ENCODE assay signal across 14 cellular contexts in the genomic region with DNA sequence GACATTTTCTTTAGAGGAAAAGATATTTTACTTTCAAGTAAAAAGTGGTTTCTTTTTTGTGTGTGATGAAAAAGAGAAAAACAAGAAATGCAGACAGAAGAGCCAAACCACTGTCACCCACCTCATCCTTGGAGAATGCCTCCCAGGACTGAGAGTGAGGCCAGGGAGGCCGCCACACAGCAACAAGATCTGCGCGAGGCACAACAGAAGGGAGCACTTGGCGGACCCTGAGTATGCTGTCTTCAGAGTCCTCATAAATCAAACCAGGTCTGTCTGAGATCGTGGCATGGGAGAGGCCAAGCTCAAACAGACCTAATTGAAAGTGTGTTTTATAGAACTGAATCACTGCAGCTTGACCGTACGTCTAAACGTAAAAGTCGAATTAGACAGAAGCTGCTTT.
A peak's percentile ranks its signal among the peaks of the same experiment; 100 is the strongest.
DNase-seq lines count a peak whose midpoint lies in the region; ATAC-seq, FAIRE-seq and TF ChIP-seq lines count a peak whose summit lies in the region.
"Had no signal": no experiment of that assay in that cellular context is flagged by ENCODE, and none has a peak within 500 bp of the region (broad histone marks: within the 10 kb centered on the region; RNA-seq: fewer than 3 reads in every experiment).

No MANE protein-coding gene starts in this region.

- no peaks in the 10 kb centered on the region for H4K20me1 ChIP-seq in astrocyte (ENCODE audit: insufficient read depth, low read length)

- peak overlapping the region; percentile 18 for H3K9ac ChIP-seq in astrocyte (ENCODE audit: low read length)

- no peak for TF ChIP-seq CTCF in astrocyte (IDR thresholded peaks at IDR 0.05; ENCODE audit: insufficient read depth, low read depth, low read length)
- TF ChIP-seq CTCF in nephron (IDR thresholded peaks at IDR 0.05; ENCODE audit: unreplicated experiment in 3 of 3) = no peak

- no peaks in the 10 kb centered on the region for H3K9me3 ChIP-seq in astrocyte (ENCODE audit: insufficient read depth, low read depth, low read length)
- H3K9me3 ChIP-seq: Caco-2 had no signal

- H3K4me1 ChIP-seq in astrocyte (ENCODE audit: insufficient read depth, low read length) = no peaks in the 10 kb centered on the region
- H3K4me1 ChIP-seq: Caco-2 had no signal

- H3K4me1 Mint-ChIP-seq in astrocyte (ENCODE audit: low read depth, unreplicated experiment) (peaks cover 8% of the 10 kb centered on the region), nephron (peaks cover 10% of the 10 kb centered on the region)
- H3K4me1 Mint-ChIP-seq: CD14-positive monocyte; CD8-positive, alpha-beta memory T cell had no signal

- H3K4me3 Mint-ChIP-seq in astrocyte (ENCODE audit: unreplicated experiment) (no peak overlapping the region), nephron (peak overlapping the region in 1 of 3 experiments; percentile 6)
- H3K4me3 Mint-ChIP-seq: CD14-positive monocyte; CD8-positive, alpha-beta memory T cell; HFFc6 had no signal

- H3K4me3 ChIP-seq in astrocyte (ENCODE audit: insufficient read depth, low read depth, low read length) = no peak overlapping the region

- peak overlapping the region; percentile 26 for H3K27ac ChIP-seq in astrocyte (ENCODE audit: low read depth, low read length)
- peak overlapping the region; percentile 37 for H3K27ac ChIP-seq in epithelial cell of prostate
- H3K27ac ChIP-seq: HL-60 had no signal

- H2AFZ ChIP-seq in astrocyte (ENCODE audit: low read depth, low read length) = no peak overlapping the region

- no peaks in the 10 kb centered on the region for H3K36me3 ChIP-seq in astrocyte (ENCODE audit: insufficient read depth, low read length)

- H3K27me3 Mint-ChIP-seq in astrocyte (ENCODE audit: low read depth, unreplicated experiment) (no peaks in the 10 kb centered on the region), nephron (ENCODE audit: low read depth) (no peaks in the 10 kb centered on the region)
- H3K27me3 Mint-ChIP-seq: CD8-positive, alpha-beta memory T cell had no signal

- DNase-seq in astrocyte (ENCODE audit: low read depth) (peak; percentile 65), epithelial cell of prostate (ENCODE audit: low read depth, low spot score) (no peak)
- DNase-seq in stimulated activated CD4-positive, alpha-beta T cell treated with anti-CD3 and anti-CD28 coated beads, Interleukin-2, amount 100 ng/mL, for 48 hours = no peak
- DNase-seq in activated CD4-positive, alpha-beta T cell treated with anti-CD3 and anti-CD28 coated beads, Interleukin-2, amount 50 U/mL, for 1 hour = no peak
- DNase-seq: Caco-2; CD8-positive, alpha-beta memory T cell; DMS53; GF-D8; HCEC 1CT; HFFc6 had no signal

- H3K27ac Mint-ChIP-seq in astrocyte (ENCODE audit: unreplicated experiment) = no peak overlapping the region
- H3K27ac Mint-ChIP-seq in nephron = peak overlapping the region; percentile 26 to 41 (median 30)
- H3K27ac Mint-ChIP-seq: CD14-positive monocyte; CD8-positive, alpha-beta memory T cell; HFFc6 had no signal

- no peaks in the 10 kb centered on the region for H3K27me3 ChIP-seq in astrocyte (ENCODE audit: insufficient read depth, low read length)

- no peaks in the 10 kb centered on the region for H3K36me3 Mint-ChIP-seq in astrocyte (ENCODE audit: low read depth, unreplicated experiment)
- H3K36me3 Mint-ChIP-seq in nephron (ENCODE audit: low read depth) = no peaks in the 10 kb centered on the region
- H3K36me3 Mint-ChIP-seq: CD14-positive monocyte had no signal

- H3K9me3 Mint-ChIP-seq in astrocyte (ENCODE audit: unreplicated experiment) (peaks cover 5% of the 10 kb centered on the region), nephron (peaks cover 5% of the 10 kb centered on the region)

- no peaks in the 10 kb centered on the region for H3K79me2 ChIP-seq in astrocyte (ENCODE audit: insufficient read depth, low read length)

- peak overlapping the region; percentile 22 for H3K4me2 ChIP-seq in astrocyte (ENCODE audit: low read length)

- no peak for ATAC-seq in GM18868 (IDR thresholded peaks at IDR 0.05; ENCODE audit: unreplicated experiment)

- peak; percentile 49 for FAIRE-seq in astrocyte (lab: Jason Lieb, UNC)
